ENCODE assay signal across 10 cellular contexts in the genomic region with DNA sequence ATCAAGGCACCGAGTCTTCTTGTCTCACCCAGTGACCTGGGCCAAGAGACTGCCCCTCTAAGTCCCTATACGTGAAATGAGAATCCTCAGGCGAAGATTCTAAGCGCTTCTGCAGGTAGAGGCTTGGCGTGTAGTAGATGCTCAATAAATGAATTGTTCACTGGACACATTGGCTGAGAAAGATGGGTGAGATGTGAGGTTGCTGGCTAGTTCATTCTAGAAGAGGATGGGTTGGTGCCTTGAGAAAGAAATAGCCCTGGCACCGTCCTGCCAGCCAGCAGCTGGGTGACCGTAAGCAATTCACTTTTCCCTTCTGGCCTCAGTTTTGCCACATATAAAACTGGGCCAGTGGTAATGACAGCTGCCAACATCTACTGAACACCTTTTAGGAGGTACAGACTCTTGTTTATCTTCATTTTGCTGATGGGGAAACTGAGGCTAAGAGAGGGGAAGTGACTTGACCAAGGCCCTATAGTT. TPM values are rescaled to one million over a fixed set of nuclear protein-coding genes. Genes with fewer than 3 reads are reported as not detected.
DNase-seq lines count a peak whose midpoint lies in the region; ATAC-seq and TF ChIP-seq lines count a peak whose summit lies in the region.
"Had no signal": no experiment of that assay in that cellular context is flagged by ENCODE, and none has a peak within 500 bp of the region (broad histone marks: within the 10 kb centered on the region; RNA-seq: fewer than 3 reads in every experiment).

No MANE protein-coding gene starts in this region.

- H3K27me3 ChIP-seq in CD4-positive, alpha-beta T cell (ENCODE audit: control insufficient read depth, insufficient read depth, low read length), result no peaks in the 10 kb centered on the region
- H3K27me3 ChIP-seq in HUES64 (ENCODE audit: insufficient read depth, low read length), result no peaks in the 10 kb centered on the region
- H3K27me3 ChIP-seq in duodenal mucosa (ENCODE audit: control insufficient read depth in 1 of 2, insufficient read depth in 2 of 2, low read length in 2 of 2), result no peaks in the 10 kb centered on the region
- no peaks in the 10 kb centered on the region for H3K27me3 ChIP-seq in osteoblast (ENCODE audit: insufficient read depth, low read length)

- no peaks in the 10 kb centered on the region for H3K27me3 Mint-ChIP-seq in CD4-positive, alpha-beta T cell

- H3K4me1 ChIP-seq in HUES64 (ENCODE audit: insufficient read depth, low read length) (no peaks in the 10 kb centered on the region; the same call in 1 of the 2 replicates), duodenal mucosa (ENCODE audit: control insufficient read depth in 1 of 2, insufficient read depth in 2 of 2, low read length in 2 of 2) (peaks cover 59 to 63% of the 10 kb centered on the region in 2 donors), osteoblast (ENCODE audit: insufficient read depth, low read length) (peaks cover 17% of the 10 kb centered on the region)

- H3K27ac ChIP-seq in CD4-positive, alpha-beta T cell (ENCODE audit: low read depth, low read length), result no peak overlapping the region
- H3K27ac ChIP-seq in HUES64 (ENCODE audit: low read depth, low read length), result no peak overlapping the region
- no peak overlapping the region for H3K27ac ChIP-seq in duodenal mucosa (ENCODE audit: low read depth, low read length)
- H3K27ac ChIP-seq in osteoblast (ENCODE audit: low read depth, low read length), result no peak overlapping the region

- H3K27ac Mint-ChIP-seq in CD4-positive, alpha-beta T cell, result no peak overlapping the region

- ATAC-seq in CD4-positive, alpha-beta T cell (ENCODE audit: poor library complexity), result no peak
- ATAC-seq in GM19455 (IDR thresholded peaks at IDR 0.05; ENCODE audit: unreplicated experiment) (no peak), esophagus mucosa (no peak), GM18517 (IDR thresholded peaks at IDR 0.05; ENCODE audit: unreplicated experiment) (no peak)

- H2AFZ ChIP-seq in osteoblast (ENCODE audit: low read length), result no peak overlapping the region

- no peaks in the 10 kb centered on the region for H3K9me3 Mint-ChIP-seq in CD4-positive, alpha-beta T cell

- TF ChIP-seq CTCF in CD4-positive, alpha-beta T cell (IDR thresholded peaks at IDR 0.05), result no peak
- no peak for TF ChIP-seq CTCF in osteoblast (IDR thresholded peaks at IDR 0.05; ENCODE audit: extremely low read depth, low read depth, low read length)

- CTCF ChIA-PET in CD4-positive, alpha-beta T cell (lab: Charles Lee), result no interaction called here

- H3K36me3 ChIP-seq in HUES64 (ENCODE audit: insufficient read depth, low read length), result peaks cover 11% of the 10 kb centered on the region; the same call in 1 of the 2 replicates
- H3K36me3 ChIP-seq in duodenal mucosa (ENCODE audit: control insufficient read depth in 1 of 2, insufficient read depth in 2 of 2, low read length in 2 of 2), result peaks cover 14 to 22% of the 10 kb centered on the region in 2 donors
- peaks cover 12% of the 10 kb centered on the region for H3K36me3 ChIP-seq in osteoblast (ENCODE audit: insufficient read depth, low read length)

- H4K20me1 ChIP-seq in osteoblast (ENCODE audit: insufficient read depth, low read length), result peaks cover 52% of the 10 kb centered on the region

- 95% methylated on average over 7 of the region's 7 CpGs for WGBS in HUES64

- peaks cover 59% of the 10 kb centered on the region for H3K79me2 ChIP-seq in osteoblast (ENCODE audit: insufficient read depth, low read length)

- H3K4me3 ChIP-seq in HUES64 (ENCODE audit: low read length), result peak overlapping the region; percentile 61; the same call in 1 of the 2 replicates
- H3K4me3 ChIP-seq in duodenal mucosa (ENCODE audit: low read depth in 1 of 2, low read length in 2 of 2), result peak overlapping the region; percentile 64 to 70
- H3K4me3 ChIP-seq in osteoblast (ENCODE audit: insufficient read depth, low read length), result peak overlapping the region; percentile 76

- peaks cover 21% of the 10 kb centered on the region for H3K4me1 Mint-ChIP-seq in CD4-positive, alpha-beta T cell (ENCODE audit: low read depth)

- intact Hi-C loops in CD4-positive, alpha-beta T cell (cut with DNase I, micrococcal nuclease), result loop anchor here in 1 of 2 experiments (5.0 kb wide), 1 partner anchor 55 kb away; no protein-coding TSS in a partner anchor

- peak overlapping the region; percentile 72 for H3K4me3 Mint-ChIP-seq in CD4-positive, alpha-beta T cell

- no peak for DNase-seq in CD4-positive, alpha-beta T cell
- DNase-seq in osteoblast (ENCODE audit: insufficient read length, low spot score, missing footprints), result no peak
- DNase-seq in stimulated activated CD4-positive, alpha-beta T cell treated with anti-CD3 and anti-CD28 coated beads, Interleukin-2, amount 100 ng/mL, for 24 hours, result no peak
- DNase-seq: NCI-H1694 treated with DMSO at 0.1 percent for 48 hours, T-helper 9 cell had no signal

- no peaks in the 10 kb centered on the region for H3K36me3 Mint-ChIP-seq in CD4-positive, alpha-beta T cell (ENCODE audit: low read depth)

- H3K9me3 ChIP-seq in CD4-positive, alpha-beta T cell (ENCODE audit: control insufficient read depth, low read length), result no peaks in the 10 kb centered on the region
- H3K9me3 ChIP-seq in HUES64 (ENCODE audit: insufficient read depth, low read depth, low read length) (no peaks in the 10 kb centered on the region), duodenal mucosa (ENCODE audit: control insufficient read depth in 1 of 2, low read length in 2 of 2) (no peaks in the 10 kb centered on the region), osteoblast (ENCODE audit: low read depth, low read length) (no peaks in the 10 kb centered on the region)

- peak overlapping the region; percentile 85 for H3K4me2 ChIP-seq in osteoblast (ENCODE audit: insufficient read depth, low read length)

- POLR2A ChIA-PET in CD4-positive, alpha-beta T cell (lab: Charles Lee), result no interaction called here

- H3K9ac ChIP-seq in HUES64 (ENCODE audit: low read depth, low read length), result 0 out of 2 replicates have a peak overlapping the region, but pooled peaks have one; percentile 61
- peak overlapping the region; percentile 80 to 81 for H3K9ac ChIP-seq in duodenal mucosa (ENCODE audit: low read depth in 1 of 2, low read length in 2 of 2)

RNA-seq across cellular contexts. Expression of a gene that starts 1.4 kb away (rescaled TPM):
- total RNA-seq in CD4-positive, alpha-beta T cell, result 1 to 10 TPM; 2.5 to 3.1 TPM
- polyA plus RNA-seq in HUES64 (2013, experiment 1 of 2), result 20.4 TPM
- polyA plus RNA-seq in HUES64 (2013, experiment 2 of 2), result 22.5 TPM
- 22.1 and 22.4 TPM in 2 replicates for total RNA-seq in osteoblast
- total RNA-seq in esophagus mucosa, result 30.5 TPM

RNA-seq across cellular contexts. Expression of a gene that starts 57.9 kb away (rescaled TPM):
- 1 to 10 TPM; 3.5 to 4.2 TPM for total RNA-seq in CD4-positive, alpha-beta T cell
- 52.0 TPM for polyA plus RNA-seq in HUES64 (2013, experiment 1 of 2)
- 52.9 TPM for polyA plus RNA-seq in HUES64 (2013, experiment 2 of 2)
- 14.1 and 17.7 TPM in 2 replicates for total RNA-seq in osteoblast
- 42.0 TPM for total RNA-seq in esophagus mucosa
